Comparison of ENCODE assay signal across 8 cellular contexts in the genomic region with DNA sequence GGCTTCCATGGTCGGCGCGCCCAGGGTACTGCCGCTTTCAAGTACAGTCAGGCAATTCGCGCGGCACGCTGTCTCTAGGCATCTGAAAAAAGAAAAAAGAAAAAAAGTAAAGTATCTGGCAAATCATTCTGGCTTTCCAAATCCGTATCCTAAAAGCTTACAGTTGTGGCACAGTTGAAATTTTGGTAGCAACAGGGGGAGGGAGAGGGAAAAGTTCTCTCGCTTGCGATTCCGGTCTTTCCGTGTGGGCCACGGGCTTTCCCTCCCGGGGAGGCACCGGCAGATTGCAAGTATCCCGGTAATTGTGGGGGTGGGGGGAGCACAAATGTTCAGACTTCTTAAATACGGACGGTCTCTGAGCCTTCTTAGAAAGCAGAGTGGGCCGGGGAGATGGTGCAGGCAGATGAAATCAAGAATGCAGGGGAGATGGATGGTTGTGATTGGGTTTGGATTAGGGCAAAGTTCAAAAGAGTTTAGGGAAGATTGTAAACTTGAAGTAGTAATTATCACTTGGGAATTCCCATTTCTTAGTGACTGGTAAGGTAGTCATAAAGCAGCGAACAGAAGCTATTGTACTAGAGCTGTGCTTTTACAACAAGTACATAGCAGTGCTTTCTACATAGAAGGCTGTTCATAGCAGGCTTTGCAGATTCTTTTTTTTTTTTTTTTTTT. TPM values are rescaled to one million over a fixed set of nuclear protein-coding genes. Genes with fewer than 3 reads are reported as not detected.
DNase-seq lines count a peak whose midpoint lies in the region; ATAC-seq and TF ChIP-seq lines count a peak whose summit lies in the region.

No MANE protein-coding gene starts in this region.

- peak overlapping the region in 1 of 2 donors; percentile 71 for H3K4me3 ChIP-seq in CD4-positive, alpha-beta memory T cell (ENCODE audit: low read length in 2 of 2)
- peak overlapping the region; percentile 56 to 93 (median 77) for H3K4me3 ChIP-seq in dorsolateral prefrontal cortex
- H3K4me3 ChIP-seq in naive thymus-derived CD4-positive, alpha-beta T cell (ENCODE audit: low read length), result peak overlapping the region; percentile 65

- peaks cover 1 to 2% of the 10 kb centered on the region in 2 donors for H3K27me3 Mint-ChIP-seq in CD4-positive, alpha-beta memory T cell
- peaks cover 0 to 15% (median 0%) of the 10 kb centered on the region in 5 donors for H3K27me3 Mint-ChIP-seq in naive thymus-derived CD4-positive, alpha-beta T cell

- peak in 1 of 5 donors; percentile 26 for DNase-seq in CD4-positive, alpha-beta memory T cell
- DNase-seq in NCI-H446 treated with DMSO at 0.1 percent for 48 hours (lab: John Stamatoyannopoulos, UW) (peak; percentile 67), dorsolateral prefrontal cortex (no peak), dedifferentiated amniotic fluid mesenchymal stem cell (ENCODE audit: extremely low spot score) (no peak), LoVo (ENCODE audit: low spot score) (no peak)
- peak in 1 of 9 donors; percentile 10 for DNase-seq in naive thymus-derived CD4-positive, alpha-beta T cell

- H3K27ac Mint-ChIP-seq in CD4-positive, alpha-beta memory T cell, result peak overlapping the region in 6 of 7 donors; percentile 30 to 93 (median 66)
- H3K27ac Mint-ChIP-seq in naive thymus-derived CD4-positive, alpha-beta T cell, result peak overlapping the region in 6 of 9 donors; percentile 1 to 84 (median 23)

- no peaks in the 10 kb centered on the region for H3K9me3 Mint-ChIP-seq in CD4-positive, alpha-beta memory T cell
- H3K9me3 Mint-ChIP-seq in naive thymus-derived CD4-positive, alpha-beta T cell, result no peaks in the 10 kb centered on the region

- H3K27me3 ChIP-seq in CD4-positive, alpha-beta memory T cell (ENCODE audit: insufficient read depth, low read length), result peaks cover 3% of the 10 kb centered on the region
- peaks cover 0 to 51% (median 7%) of the 10 kb centered on the region in 45 donors for H3K27me3 ChIP-seq in dorsolateral prefrontal cortex
- H3K27me3 ChIP-seq in naive thymus-derived CD4-positive, alpha-beta T cell (ENCODE audit: control insufficient read depth in 2 of 2, insufficient read depth in 2 of 2, low read length in 2 of 2), result no peaks in the 10 kb centered on the region

- H3K36me3 ChIP-seq in CD4-positive, alpha-beta memory T cell (ENCODE audit: insufficient read depth, low read length), result peaks cover 4% of the 10 kb centered on the region
- peaks cover 0 to 10% (median 0%) of the 10 kb centered on the region in 3 experiments for H3K36me3 ChIP-seq in naive thymus-derived CD4-positive, alpha-beta T cell (ENCODE audit: control insufficient read depth in 2 of 3, insufficient read depth in 3 of 3, low read length in 3 of 3)

- no peaks in the 10 kb centered on the region for H3K9me3 ChIP-seq in CD4-positive, alpha-beta memory T cell (ENCODE audit: control insufficient read depth in 1 of 2, low read length in 2 of 2)
- no peaks in the 10 kb centered on the region for H3K9me3 ChIP-seq in naive thymus-derived CD4-positive, alpha-beta T cell (ENCODE audit: control insufficient read depth in 2 of 3, low read length in 3 of 3)

- peak overlapping the region; percentile 64 to 99 (median 95) for H3K4me3 Mint-ChIP-seq in CD4-positive, alpha-beta memory T cell
- peak overlapping the region; percentile 67 to 100 (median 96) for H3K4me3 Mint-ChIP-seq in naive thymus-derived CD4-positive, alpha-beta T cell

- CTCF ChIA-PET in CD4-positive, alpha-beta memory T cell (lab: Charles Lee; ENCODE audit: partially characterized antibody), result interaction anchor here (0.7 to 6.7 kb wide), 4 partner anchors 103 to 527 kb away, joined by 3 to 57 read pairs (median 5); no protein-coding TSS in a partner anchor
- CTCF ChIA-PET in naive thymus-derived CD4-positive, alpha-beta T cell (lab: Charles Lee), result interaction anchor here (0.6 to 3.5 kb wide), 5 partner anchors 70 to 528 kb away, joined by 3 to 33 read pairs (median 6); no protein-coding TSS in a partner anchor

- no peak for ATAC-seq in naive thymus-derived CD4-positive, alpha-beta T cell
- ATAC-seq in GM19324 (IDR thresholded peaks at IDR 0.05; ENCODE audit: low FRiP score, unreplicated experiment), result no peak
- no peak for ATAC-seq in GM19328 (IDR thresholded peaks at IDR 0.05; ENCODE audit: unreplicated experiment)

- H3K4me1 Mint-ChIP-seq in CD4-positive, alpha-beta memory T cell, result peaks cover 21 to 60% (median 27%) of the 10 kb centered on the region in 4 donors
- peaks cover 15 to 55% (median 41%) of the 10 kb centered on the region in 7 donors for H3K4me1 Mint-ChIP-seq in naive thymus-derived CD4-positive, alpha-beta T cell

- no peak for TF ChIP-seq CTCF in dorsolateral prefrontal cortex (IDR thresholded peaks at IDR 0.05 in 54 of 56, conservative IDR thresholded peaks at IDR 0.05 in 2 of 56; ENCODE audit: low read depth in 1 of 56, partially characterized antibody in 56 of 56)

- intact Hi-C loops in CD4-positive, alpha-beta memory T cell (cut with micrococcal nuclease), result loop anchor here (5.0 kb wide), 2 partner anchors 586 to 1499 kb away; partner anchors contain the start of gene NR2C1
- intact Hi-C loops in dorsolateral prefrontal cortex (cut with DNase I), result loop anchor here (2.0 to 10.0 kb wide), 6 partner anchors 71 to 404 kb away; partner anchors contain the start of gene CRADD (in 1 of the 2)
- intact Hi-C loops in naive thymus-derived CD4-positive, alpha-beta T cell (cut with micrococcal nuclease), result loop anchor here (1.0 to 10.0 kb wide), 8 partner anchors 18 to 1979 kb away; partner anchors contain the start of genes METAP2 (in 1 of the 2), NDUFA12 (in 1 of the 2), NR2C1 (in 1 of the 2) and USP44 (in 1 of the 2)

- peaks cover 22 to 39% of the 10 kb centered on the region in 2 donors for H3K36me3 Mint-ChIP-seq in CD4-positive, alpha-beta memory T cell
- H3K36me3 Mint-ChIP-seq in naive thymus-derived CD4-positive, alpha-beta T cell, result peaks cover 0 to 37% (median under 1%) of the 10 kb centered on the region in 5 donors

- peak overlapping the region; percentile 9 for H3K27ac ChIP-seq in CD4-positive, alpha-beta memory T cell (ENCODE audit: low read depth, low read length)
- H3K27ac ChIP-seq in dorsolateral prefrontal cortex, result peak overlapping the region in 21 of 59 donors; percentile 7 to 90 (median 81)
- H3K27ac ChIP-seq in naive thymus-derived CD4-positive, alpha-beta T cell (ENCODE audit: low read depth, low read length), result peak overlapping the region; percentile 0

- peaks cover 50% of the 10 kb centered on the region for H3K4me1 ChIP-seq in CD4-positive, alpha-beta memory T cell (ENCODE audit: insufficient read depth, low read length)
- H3K4me1 ChIP-seq in naive thymus-derived CD4-positive, alpha-beta T cell (ENCODE audit: control insufficient read depth in 2 of 2, insufficient read depth in 2 of 2, low read length in 2 of 2), result peaks cover 14 to 16% of the 10 kb centered on the region in 2 donors

- POLR2A ChIA-PET in CD4-positive, alpha-beta memory T cell (lab: Charles Lee; ENCODE audit: partially characterized antibody), result interaction anchor here (1.0 to 1.9 kb wide), 7 partner anchors 11 to 689 kb away, joined by 3 to 7 read pairs (median 4); partner anchors contain the start of gene CRADD
- POLR2A ChIA-PET in naive thymus-derived CD4-positive, alpha-beta T cell (lab: Charles Lee), result interaction anchor here (0.5 to 0.8 kb wide), 3 partner anchors 8 to 460 kb away, joined by 3 read pairs; no protein-coding TSS in a partner anchor

RNA-seq across cellular contexts. Expression of gene SOCS2, which starts 1.2 kb away (rescaled TPM):
- total RNA-seq in CD4-positive, alpha-beta memory T cell, result 1 to 10 TPM; 1.7 to 2.6 TPM
- polyA plus RNA-seq in CD4-positive, alpha-beta memory T cell, result 10 to 100 TPM; 37.3 to 69.0 TPM
- total RNA-seq in dorsolateral prefrontal cortex, result 10 to 100 TPM in 77 of 120 experiments, 1 to 10 TPM in 43; 6.0 to 19.2 (median 11.0) TPM
- total RNA-seq in naive thymus-derived CD4-positive, alpha-beta T cell, result 10 to 100 TPM in 3 of 5 experiments, 1 to 10 TPM in 2; 2.5 to 46.7 (median 34.7) TPM
- polyA plus RNA-seq in naive thymus-derived CD4-positive, alpha-beta T cell, result 10 to 100 TPM; 22.6 to 46.0 TPM
